8 cellular contexts compared by ENCODE assay signal in genomic region chr11:111983187-111983986, GRCh38. TPM values are rescaled to one million over a fixed set of nuclear protein-coding genes. Genes with fewer than 3 reads are reported as not detected.
DNase-seq lines count a peak whose midpoint lies in the region; ATAC-seq and TF ChIP-seq lines count a peak whose summit lies in the region.

No MANE protein-coding gene starts in this region.

- H3K9me3 ChIP-seq in heart left ventricle, result no peaks in the 10 kb centered on the region

- H3K9me3 Mint-ChIP-seq in nephron, result no peaks in the 10 kb centered on the region

- DNase-seq in EH (ENCODE audit: low read depth), result peak; percentile 16
- DNase-seq in SW480 (ENCODE audit: low spot score), result peak; percentile 96
- no peak for DNase-seq in heart left ventricle
- DNase-seq in activated T-cell treated with anti-CD3 and anti-CD28 coated beads, Interleukin-2, amount 50 U/mL, for 1 hour, result no peak
- no peak for DNase-seq in UCSD-AML1 (lab: John Stamatoyannopoulos, UW; ENCODE audit: unreplicated experiment)

- H3K36me3 ChIP-seq in heart left ventricle, result peaks cover 0 to 74% (median 10%) of the 10 kb centered on the region in 9 donors

- peaks cover 27% of the 10 kb centered on the region for H3K36me3 Mint-ChIP-seq in nephron (ENCODE audit: low read depth)

- ATAC-seq in heart left ventricle (peak; percentile 35 to 62 (median 54)), HG03565 (IDR thresholded peaks at IDR 0.05; ENCODE audit: unreplicated experiment) (no peak), GM21717 (IDR thresholded peaks at IDR 0.05; ENCODE audit: unreplicated experiment) (no peak)

- peaks cover 0 to 47% (median 24%) of the 10 kb centered on the region in 12 donors for H3K4me1 ChIP-seq in heart left ventricle

- TF ChIP-seq POLR2A in heart left ventricle (IDR thresholded peaks at IDR 0.05), result no peak

- intact Hi-C loops in heart left ventricle (cut with DNase I), result loop anchor here in 7 of 10 donors (2.0 to 5.0 kb wide), 3 partner anchors 51 to 106 kb away; partner anchors contain the start of genes CFAP68 (in 6 of the 7) and FDXACB1 (in 6 of the 7)

- WGBS in heart left ventricle, 4 donors, result 41 to 50% (median 47%) methylated on average over 7 of the region's 7 CpGs

- H3K27ac ChIP-seq in heart left ventricle, result peak overlapping the region in 11 of 12 donors; percentile 12 to 92 (median 55)

- TF ChIP-seq CTCF in heart left ventricle (IDR thresholded peaks at IDR 0.05) (no peak), nephron (IDR thresholded peaks at IDR 0.05; ENCODE audit: unreplicated experiment in 3 of 3) (peak in 1 of 3 experiments; percentile 6)

- peaks cover 29% of the 10 kb centered on the region for H3K4me1 Mint-ChIP-seq in nephron

- H3K27ac Mint-ChIP-seq in nephron, result peak overlapping the region; percentile 81 to 97 (median 92)

- peak overlapping the region in 1 of 12 donors; percentile 18 for H3K4me3 ChIP-seq in heart left ventricle

- peaks cover 0 to 7% (median 0%) of the 10 kb centered on the region in 9 donors for H3K27me3 ChIP-seq in heart left ventricle

- peak overlapping the region; percentile 61 to 76 (median 75) for H3K4me3 Mint-ChIP-seq in nephron

- H3K27me3 Mint-ChIP-seq in nephron (ENCODE audit: low read depth), result no peaks in the 10 kb centered on the region

RNA-seq across cellular contexts. Expression of gene DLAT, which starts 41.8 kb away (rescaled TPM):
- total RNA-seq in heart left ventricle, result 100 to 1,000 TPM; 110 to 179 (median 160) TPM
- polyA plus RNA-seq in heart left ventricle, result 10 to 100 TPM; 48.7 to 98.3 TPM

RNA-seq across cellular contexts. Expression of gene DIXDC1, which starts 46.2 kb away (rescaled TPM):
- 10 to 100 TPM; 15.0 to 34.9 (median 20.5) TPM for total RNA-seq in heart left ventricle
- 10 to 100 TPM in 1 of 2 donors, 1 to 10 TPM in 1; 3.9 to 10.6 TPM for polyA plus RNA-seq in heart left ventricle

Comparison
In these comparisons a context has a peak if more than half of its experiments do, and no peak if none do; other contexts are left out.
1. DNase-seq: peak in EH (single experiment) and SW480 (single experiment); none in heart left ventricle (0 of 5), activated T-cell treated with anti-CD3 and anti-CD28 coated beads, Interleukin-2, amount 50 U/mL, for 1 hour (single experiment) and UCSD-AML1 (single experiment).
2. ATAC-seq: peak in heart left ventricle (4 of 4); none in HG03565 (single experiment) and GM21717 (single experiment).